Comparison of ENCODE assay signal across 23 cellular contexts in genomic region chr6:80939936-80940335, GRCh38.
DNase-seq lines count a peak whose midpoint lies in the region; TF ChIP-seq lines count a peak whose summit lies in the region.
"Had no signal": no experiment of that assay in that cellular context is flagged by ENCODE, and none has a peak within 500 bp of the region (broad histone marks: within the 10 kb centered on the region; RNA-seq: fewer than 3 reads in every experiment).

No MANE protein-coding gene starts in this region.

- H3K27me3 Mint-ChIP-seq in neural progenitor cell (ENCODE audit: insufficient read depth, low read depth): no peaks in the 10 kb centered on the region
- H3K27me3 Mint-ChIP-seq: B cell; CD8-positive, alpha-beta memory T cell had no signal

- peaks cover 17% of the 10 kb centered on the region for H3K9me3 Mint-ChIP-seq in neural progenitor cell

- in situ Hi-C loops in G401 (cut with HindIII; ENCODE audit: low sequenced_read_pairs): no loop called here

- no peaks in the 10 kb centered on the region for H3K27me3 ChIP-seq in smooth muscle cell (ENCODE audit: low read depth)
- no peaks in the 10 kb centered on the region for H3K27me3 ChIP-seq in suprapubic skin
- H3K27me3 ChIP-seq in neural progenitor cell: no peaks in the 10 kb centered on the region
- H3K27me3 ChIP-seq: SJSA1 had no signal

- H3K9me3 ChIP-seq in smooth muscle cell (replicated peaks; ENCODE audit: low read depth) (peaks cover 5% of the 10 kb centered on the region), suprapubic skin (no peaks in the 10 kb centered on the region), neural progenitor cell (ENCODE audit: low read depth) (no peaks in the 10 kb centered on the region)
- H3K9me3 ChIP-seq: SJSA1 had no signal

- H3K4me3 ChIP-seq in smooth muscle cell: no peak overlapping the region
- H3K4me3 ChIP-seq in suprapubic skin: no peak overlapping the region
- H3K4me3 ChIP-seq in neural progenitor cell: no peak overlapping the region
- H3K4me3 ChIP-seq: GM12878, PC-9, SJSA1 had no signal

- no peak overlapping the region for H3K4me3 Mint-ChIP-seq in neural progenitor cell
- H3K4me3 Mint-ChIP-seq: B cell; CD14-positive monocyte; CD8-positive, alpha-beta memory T cell had no signal

- H3F3A ChIP-seq in smooth muscle cell (ENCODE audit: low read depth) (no peaks in the 10 kb centered on the region), neural progenitor cell (ENCODE audit: low read depth) (no peaks in the 10 kb centered on the region)

- peak overlapping the region; percentile 16 for H3K4me2 ChIP-seq in smooth muscle cell
- no peak overlapping the region for H3K4me2 ChIP-seq in neural progenitor cell
- H3K4me2 ChIP-seq: PC-9 had no signal

- H3K79me2 ChIP-seq in smooth muscle cell (ENCODE audit: low read depth): no peaks in the 10 kb centered on the region
- H3K79me2 ChIP-seq in neural progenitor cell (ENCODE audit: low read depth): no peaks in the 10 kb centered on the region

- H3K27ac ChIP-seq in smooth muscle cell (ENCODE audit: low read depth) (peak overlapping the region; percentile 3), suprapubic skin (no peak overlapping the region), neural progenitor cell (no peak overlapping the region)
- H3K27ac ChIP-seq: PC-9, SJSA1 had no signal

- H3K36me3 Mint-ChIP-seq in neural progenitor cell: no peaks in the 10 kb centered on the region
- H3K36me3 Mint-ChIP-seq: CD14-positive monocyte; CD8-positive, alpha-beta memory T cell had no signal

- H3K9ac ChIP-seq in smooth muscle cell (ENCODE audit: low read depth): no peak overlapping the region
- H3K9ac ChIP-seq in neural progenitor cell: no peak overlapping the region

- H3K4me1 ChIP-seq in smooth muscle cell (ENCODE audit: low read depth) (no peaks in the 10 kb centered on the region), suprapubic skin (no peaks in the 10 kb centered on the region), neural progenitor cell (no peaks in the 10 kb centered on the region)
- H3K4me1 ChIP-seq: SJSA1 had no signal

- no peak for TF ChIP-seq POLR2A in suprapubic skin (IDR thresholded peaks at IDR 0.05)

- no peaks in the 10 kb centered on the region for H4K20me1 ChIP-seq in smooth muscle cell (ENCODE audit: low read depth)
- H4K20me1 ChIP-seq in neural progenitor cell (ENCODE audit: low read depth): no peaks in the 10 kb centered on the region

- TF ChIP-seq EP300 in suprapubic skin (IDR thresholded peaks at IDR 0.05): no peak

- peak; percentile 51 for DNase-seq in EH (ENCODE audit: low read depth)
- peak; percentile 9 for DNase-seq in LHCN-M2 (ENCODE audit: low read depth)
- peak; percentile 9 for DNase-seq in left kidney (ENCODE audit: low read depth, low spot score)
- no peak for DNase-seq in smooth muscle cell (lab: John Stamatoyannopoulos, UW; ENCODE audit: unreplicated experiment)
- DNase-seq in G401 (ENCODE audit: low spot score): no peak
- DNase-seq in suprapubic skin (ENCODE audit: low spot score in 2 of 2): no peak
- DNase-seq in neural progenitor cell (ENCODE audit: low spot score): no peak
- DNase-seq: CD8-positive, alpha-beta memory T cell; DMS 273 treated with DMSO at 0.1 percent for 48 hours; DMS79 treated with DMSO at 0.1 percent for 48 hours; GDM1; Karpas-422; MV-4-11; NCI-H1105 treated with DMSO at 0.1 percent for 48 hours; NCI-H2029 treated with DMSO at 0.1 percent for 48 hours; NCI-H2227 treated with DMSO at 0.1 percent for 48 hours; NCI-H526 treated with DMSO at 0.1 percent for 48 hours; PC-9; T-helper 1 cell had no signal

- no peak overlapping the region for H3K27ac Mint-ChIP-seq in neural progenitor cell
- H3K27ac Mint-ChIP-seq: B cell; CD14-positive monocyte; CD8-positive, alpha-beta memory T cell had no signal

- H2AFZ ChIP-seq in smooth muscle cell (ENCODE audit: low read depth) (peak overlapping the region; percentile 4), neural progenitor cell (replicated peaks) (no peak overlapping the region)
- H2AFZ ChIP-seq: PC-9 had no signal

- TF ChIP-seq CTCF in smooth muscle cell (IDR thresholded peaks at IDR 0.05; ENCODE audit: borderline replicate concordance, insufficient read depth, poor library complexity, severe bottlenecking) (no peak), suprapubic skin (IDR thresholded peaks at IDR 0.05) (no peak), neural progenitor cell (IDR thresholded peaks at IDR 0.05) (no peak)

- H3K36me3 ChIP-seq in smooth muscle cell (ENCODE audit: low read depth) (no peaks in the 10 kb centered on the region), suprapubic skin (no peaks in the 10 kb centered on the region), neural progenitor cell (no peaks in the 10 kb centered on the region)
- H3K36me3 ChIP-seq: SJSA1 had no signal

- no peaks in the 10 kb centered on the region for H3K4me1 Mint-ChIP-seq in neural progenitor cell
- H3K4me1 Mint-ChIP-seq: B cell; CD14-positive monocyte; CD8-positive, alpha-beta memory T cell had no signal

Comparison
In these comparisons a context has a peak if more than half of its experiments do, and no peak if none do; other contexts are left out.
1. DNase-seq: peak in EH (single experiment), LHCN-M2 (single experiment) and left kidney (single experiment); none in smooth muscle cell (single experiment), G401 (single experiment), suprapubic skin (0 of 2) and neural progenitor cell (single experiment).